ENCODE assay signal across 34 cellular contexts in the genomic region with DNA sequence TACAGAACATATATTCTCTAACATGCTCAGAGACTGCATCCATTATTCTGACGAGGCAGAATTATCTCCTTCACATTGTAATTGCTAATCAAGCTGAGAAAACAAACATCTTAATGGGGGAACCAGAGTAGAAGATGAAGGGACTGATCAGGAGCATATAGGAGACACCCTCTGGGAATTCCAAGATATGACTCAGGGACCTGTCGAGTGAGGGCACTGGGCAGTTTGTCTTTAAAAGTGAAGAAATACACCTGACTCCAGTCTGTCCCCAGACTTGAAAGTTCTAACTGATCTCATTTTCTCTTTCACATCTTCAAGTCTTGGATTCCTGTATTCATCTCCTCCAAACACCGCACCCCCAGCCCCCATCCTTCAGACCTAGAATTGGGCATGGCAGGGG.
"Had no signal": no experiment of that assay in that cellular context is flagged by ENCODE, and none has a peak within 500 bp of the region (broad histone marks: within the 10 kb centered on the region; RNA-seq: fewer than 3 reads in every experiment).

No MANE protein-coding gene starts in this region.

- ATAC-seq: activated CD8-positive, alpha-beta memory T cell treated with anti-CD3 and anti-CD28 coated beads, Interleukin-2, amount 10 ng/mL, durations not matched to agents 7 days and 5 days; activated naive CD8-positive, alpha-beta T cell treated with anti-CD3 and anti-CD28 coated beads, Interleukin-2, amount 50 U/mL, for 24 hours had no signal

- H2AFZ ChIP-seq: PC-9 had no signal

- H3K36me3 Mint-ChIP-seq: activated CD8-positive, alpha-beta memory T cell treated with anti-CD3 and anti-CD28 coated beads, Interleukin-2, amount 10 ng/mL, durations not matched to agents 7 days and 5 days had no signal

- H3K27me3 Mint-ChIP-seq: activated naive CD8-positive, alpha-beta T cell; activated naive CD8-positive, alpha-beta T cell treated with anti-CD3 and anti-CD28 coated beads, Interleukin-2, amount 50 U/mL, for 24 hours had no signal

- H3K4me3 Mint-ChIP-seq: activated CD4-positive, alpha-beta memory T cell treated with anti-CD3 and anti-CD28 coated beads, Interleukin-2, amount 10 ng/mL, durations not matched to agents 7 days and 5 days; activated CD8-positive, alpha-beta memory T cell treated with anti-CD3 and anti-CD28 coated beads, Interleukin-2, amount 10 ng/mL, durations not matched to agents 7 days and 5 days; activated naive CD4-positive, alpha-beta T cell treated with anti-CD3 and anti-CD28 coated beads, Interleukin-2, amount 10 ng/mL, durations not matched to agents 7 days and 5 days; activated naive CD8-positive, alpha-beta T cell; activated naive CD8-positive, alpha-beta T cell treated with anti-CD3 and anti-CD28 coated beads, Interleukin-2, amount 50 U/mL, for 24 hours; brain had no signal

- H3K27ac ChIP-seq: PC-9, WERI-Rb-1 had no signal

- H3K36me3 ChIP-seq: WERI-Rb-1 had no signal

- H3K27ac Mint-ChIP-seq: activated CD4-positive, alpha-beta memory T cell treated with anti-CD3 and anti-CD28 coated beads, Interleukin-2, amount 10 ng/mL, durations not matched to agents 7 days and 5 days; activated CD8-positive, alpha-beta memory T cell treated with anti-CD3 and anti-CD28 coated beads, Interleukin-2, amount 10 ng/mL, durations not matched to agents 7 days and 5 days; activated naive CD4-positive, alpha-beta T cell treated with anti-CD3 and anti-CD28 coated beads, Interleukin-2, amount 10 ng/mL, durations not matched to agents 7 days and 5 days; activated naive CD8-positive, alpha-beta T cell; activated naive CD8-positive, alpha-beta T cell treated with anti-CD3 and anti-CD28 coated beads, Interleukin-2, amount 50 U/mL, for 24 hours; brain had no signal

- H3K4me3 ChIP-seq: PC-9 had no signal

- H3K4me1 Mint-ChIP-seq: brain had no signal

- DNase-seq: activated CD4-positive, alpha-beta memory T cell treated with anti-CD3 and anti-CD28 coated beads, Interleukin-2, amount 10 ng/mL, durations not matched to agents 7 days and 5 days; activated CD4-positive, alpha-beta T cell treated with anti-CD3 and anti-CD28 coated beads for 1 hour; activated CD4-positive, alpha-beta T cell treated with anti-CD3 and anti-CD28 coated beads for 48 hours; activated CD4-positive, CD25-positive, alpha-beta regulatory T cell; activated CD8-positive, alpha-beta memory T cell treated with anti-CD3 and anti-CD28 coated beads for 24 hours; activated CD8-positive, alpha-beta memory T cell treated with anti-CD3 and anti-CD28 coated beads, Interleukin-2, amount 10 ng/mL, durations not matched to agents 7 days and 5 days; activated CD8-positive, alpha-beta memory T cell treated with anti-CD3 and anti-CD28 coated beads, Interleukin-2, amount 50 U/mL, for 48 hours; activated effector memory CD4-positive, alpha-beta T cell treated with Interleukin-2 at 50 U/mL for 16 hours; activated naive CD4-positive, alpha-beta T cell treated with anti-CD3 and anti-CD28 coated beads, Interleukin-2, amount 10 ng/mL, durations not matched to agents 7 days and 5 days; activated naive CD8-positive, alpha-beta T cell treated with anti-CD3 and anti-CD28 coated beads, Interleukin-2, amount 50 U/mL, for 24 hours; activated T-cell treated with anti-CD3 and anti-CD28 coated beads, Interleukin-2, amount 50 U/mL, for 48 hours; anterior cingulate cortex; central memory CD4-positive, alpha-beta T cell; Kasumi-1; NCI-H1092 treated with DMSO at 0.1 percent for 48 hours; NCI-H1417; NCI-H146; NCI-H187; NCI-H2029 treated with DMSO at 0.1 percent for 48 hours; NCI-H2107; NCI-H2171; NCI-H510A; NCI-H526; NCI-H748 treated with DMSO at 0.1 percent for 48 hours; NK-92 treated with Interleukin-12 subunit alpha and Interleukin-12 subunit beta, amount 100 ng/mL, for 24 hours; PC-9; Right ventricle myocardium superior; SW 1271; T-helper 1 cell; T-helper 2 cell; T-helper 9 cell; WERI-Rb-1 had no signal

- H3K4me2 ChIP-seq: PC-9 had no signal
